Comparison of ENCODE assay signal across 2 cellular contexts in the genomic region with DNA sequence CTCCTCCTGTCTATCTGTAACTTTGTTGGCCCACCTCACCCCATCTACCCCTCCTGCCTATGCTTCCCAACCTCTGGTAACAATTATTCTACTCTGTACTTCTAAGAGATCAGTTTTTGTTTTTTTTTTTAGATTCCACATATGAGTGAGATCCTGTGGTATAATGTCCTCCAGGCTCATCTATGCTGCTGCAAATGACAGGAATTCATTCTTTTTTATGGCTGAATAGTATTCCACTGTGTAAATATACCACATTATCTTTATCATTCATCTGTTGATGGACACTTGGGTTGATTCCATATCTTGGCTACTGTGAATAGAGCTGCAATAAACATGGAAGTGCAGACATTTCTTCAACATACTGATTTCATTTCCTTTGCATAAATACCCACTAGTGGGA.
TF ChIP-seq lines count a peak whose summit lies in the region.

No MANE protein-coding gene starts in this region.

TF ChIP-seq in HCT116, 20 proteins besides CTCF, POLR2A, EP300 and RAD21:
- TF ChIP-seq EZH2phosphoT487 (IDR thresholded peaks at IDR 0.05; ENCODE audit: borderline replicate concordance), result no peak
- no peak for TF ChIP-seq YY1 (IDR thresholded peaks at IDR 0.05; ENCODE audit: extremely low read depth, insufficient replicate concordance, low read depth, low read length)
- 0 out of 2 replicates have a peak, but pooled peaks have one; percentile 13 for TF ChIP-seq EGR1 (IDR thresholded peaks at IDR 0.05; ENCODE audit: low read depth)

TF ChIP-seq in K562, 482 proteins besides CTCF, POLR2A, EP300 and RAD21:
- TF ChIP-seq TAF15 (IDR thresholded peaks at IDR 0.05; ENCODE audit: low read depth, low read length) (no peak), RBM25 (IDR thresholded peaks at IDR 0.05; ENCODE audit: low read depth, low read length, severe bottlenecking) (peak; percentile 44), ZNF146 (CRISPR knock-in tag; IDR thresholded peaks at IDR 0.05; ENCODE audit: unreplicated experiment) (peak; percentile 63), CTCFL (IDR thresholded peaks at IDR 0.05; ENCODE audit: borderline replicate concordance, insufficient read depth, low read depth, low read length, poor library complexity, severe bottlenecking) (no peak)
